In genomic region chr2:149597050-149598013, GRCh38 we compare ENCODE assay signal across 8 cellular contexts. TPM values are rescaled to one million over a fixed set of nuclear protein-coding genes. Genes with fewer than 3 reads are reported as not detected.
DNase-seq lines count a peak whose midpoint lies in the region; ATAC-seq and TF ChIP-seq lines count a peak whose summit lies in the region.

No MANE protein-coding gene starts in this region.

- no peak overlapping the region for H3K4me3 ChIP-seq in right lobe of liver

- H3K9me3 ChIP-seq in right lobe of liver: peaks cover 0 to 6% (median 0%) of the 10 kb centered on the region in 4 donors

- H3K4me1 ChIP-seq in right lobe of liver: peaks cover 0 to 8% (median 5%) of the 10 kb centered on the region in 4 donors

- intact Hi-C loops in right lobe of liver (cut with DNase I): no loop called here

- H3K27me3 ChIP-seq in right lobe of liver: no peaks in the 10 kb centered on the region

- peak; percentile 71 for DNase-seq in COR-L47 (lab: John Stamatoyannopoulos, UW)
- peak; percentile 49 for DNase-seq in NCI-H524 treated with DMSO at 0.1 percent for 48 hours (lab: John Stamatoyannopoulos, UW)
- DNase-seq in activated CD4-positive, alpha-beta T cell treated with anti-CD3 and anti-CD28 coated beads for 4 hours: peak; percentile 41 to 55
- peak; percentile 89 for DNase-seq in dedifferentiated amniotic fluid mesenchymal stem cell (ENCODE audit: extremely low spot score)
- DNase-seq in right lobe of liver: peak in 1 of 3 donors; percentile 48
- peak; percentile 3 for DNase-seq in stimulated activated CD8-positive, alpha-beta memory T cell treated with anti-CD3 and anti-CD28 coated beads, Interleukin-12 subunit alpha, Interleukin-12 subunit beta, amount 100 ng/mL, for 24 hours (ENCODE audit: extremely low read depth)

- 14% methylated on average over 12 of the region's 12 CpGs for WGBS in right lobe of liver (ENCODE audit: insufficient coverage, low coverage, low lambda C conversion rate, missing lambda C conversion rate)

- peak; percentile 74 to 90 (median 80) for TF ChIP-seq CTCF in right lobe of liver (IDR thresholded peaks at IDR 0.05)

- H3K36me3 ChIP-seq in right lobe of liver: no peaks in the 10 kb centered on the region

- ATAC-seq in GM19463 (IDR thresholded peaks at IDR 0.05; ENCODE audit: unreplicated experiment) (peak; percentile 95), HG03469 (IDR thresholded peaks at IDR 0.05; ENCODE audit: unreplicated experiment) (peak; percentile 97), right lobe of liver (peak; percentile 95 to 98 (median 97))

- no peak for TF ChIP-seq POLR2A in right lobe of liver (IDR thresholded peaks at IDR 0.05)

- no peak overlapping the region for H3K27ac ChIP-seq in right lobe of liver

RNA-seq across cellular contexts. Expression of gene MMADHC, which starts 9.8 kb away (rescaled TPM):
- total RNA-seq in right lobe of liver: 10 to 100 TPM; 59.9 to 84.9 (median 66.2) TPM
